In the genomic region with DNA sequence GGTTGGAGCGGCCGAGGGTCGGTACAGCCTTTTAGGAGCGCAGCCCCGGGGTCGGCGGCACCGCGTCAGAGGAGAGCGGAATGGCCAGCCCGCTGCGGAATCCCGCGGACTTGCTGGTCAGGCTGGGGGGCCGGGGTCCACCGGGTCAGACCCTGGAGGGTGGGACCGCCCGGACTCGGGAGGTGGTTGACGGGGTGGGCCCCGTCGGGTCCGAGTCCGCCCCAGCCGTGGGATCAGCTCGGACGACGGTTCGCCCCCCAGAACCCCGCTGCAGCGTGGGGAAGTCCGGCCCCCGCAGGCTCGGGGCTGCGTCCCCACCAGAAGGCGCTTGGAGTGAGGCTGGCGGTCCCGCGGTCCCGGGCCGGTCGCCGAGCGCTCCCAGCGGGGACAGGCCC, we compare ENCODE assay signal across 9 cellular contexts. TPM values are rescaled to one million over a fixed set of nuclear protein-coding genes. Genes with fewer than 3 reads are reported as not detected.
DNase-seq lines count a peak whose midpoint lies in the region; ATAC-seq and TF ChIP-seq lines count a peak whose summit lies in the region.
"Had no signal": no experiment of that assay in that cellular context is flagged by ENCODE, and none has a peak within 500 bp of the region (broad histone marks: within the 10 kb centered on the region; RNA-seq: fewer than 3 reads in every experiment).

No MANE protein-coding gene starts in this region.

- TF ChIP-seq CTCF in WTC11 (IDR thresholded peaks at IDR 0.05), result no peak
- TF ChIP-seq CTCF in hepatocyte (IDR thresholded peaks at IDR 0.05; ENCODE audit: poor library complexity), result no peak
- TF ChIP-seq CTCF in spleen (IDR thresholded peaks at IDR 0.05 in 8 of 11, conservative IDR thresholded peaks at IDR 0.05 in 3 of 11), result no peak

- peak overlapping the region; percentile 88 for H3K4me2 ChIP-seq in hepatocyte

- CTCF ChIA-PET in WTC11 (lab: Charles Lee), result interaction anchor here (0.6 to 1.0 kb wide), 4 partner anchors 8 to 214 kb away, joined by 3 to 6 read pairs (median 3); partner anchors contain the start of gene SCO2

- H3K27me3 ChIP-seq in H7 (ENCODE audit: control insufficient read depth, insufficient read depth, low read length) (peaks cover 17% of the 10 kb centered on the region), hepatocyte (peaks cover 29% of the 10 kb centered on the region), spleen (replicated peaks in 1 of 7) (peaks cover 0 to 60% (median 20%) of the 10 kb centered on the region in 7 donors)

- no peaks in the 10 kb centered on the region for H3K9me3 Mint-ChIP-seq in WTC11

- peaks cover 36% of the 10 kb centered on the region for H3K27me3 Mint-ChIP-seq in WTC11 (ENCODE audit: low read depth)

- H3K9me2 ChIP-seq in hepatocyte (replicated peaks; ENCODE audit: insufficient read depth), result no peaks in the 10 kb centered on the region

- H3K36me3 ChIP-seq in H7 (replicated peaks; ENCODE audit: control insufficient read depth, insufficient read depth, low read length), result no peaks in the 10 kb centered on the region; the same call in 1 of the 2 replicates
- no peaks in the 10 kb centered on the region for H3K36me3 ChIP-seq in hepatocyte (replicated peaks; ENCODE audit: insufficient read depth, low read depth)
- H3K36me3 ChIP-seq in spleen, result no peaks in the 10 kb centered on the region
- H3K36me3 ChIP-seq: SJCRH30 had no signal

- DNase-seq in H7 (no peak), WTC11 (ENCODE audit: low spot score) (peak; percentile 59), hepatocyte (ENCODE audit: low spot score) (no peak), spleen (no peak), NCI-H526 (lab: John Stamatoyannopoulos, UW) (no peak), EL (no peak)
- DNase-seq: SJCRH30 had no signal

- peak overlapping the region; percentile 74 for H3K4me3 Mint-ChIP-seq in WTC11

- ATAC-seq in WTC11 (peak; percentile 6), HG02571 (IDR thresholded peaks at IDR 0.05; ENCODE audit: unreplicated experiment) (no peak)

- H3K4me3 ChIP-seq in H7 (ENCODE audit: insufficient read depth, low read depth, low read length) (peak overlapping the region; percentile 71), hepatocyte (peak overlapping the region; percentile 52), spleen (peak overlapping the region; percentile 51 to 86 (median 58))
- H3K4me3 ChIP-seq: SJCRH30 had no signal

- peaks cover 16% of the 10 kb centered on the region for H3K4me1 Mint-ChIP-seq in WTC11

- H3K27ac ChIP-seq in hepatocyte (no peak overlapping the region), spleen (peak overlapping the region in 3 of 8 donors; percentile 55 to 69 (median 62))
- H3K27ac ChIP-seq: SJCRH30 had no signal

- no peaks in the 10 kb centered on the region for H3K79me2 ChIP-seq in hepatocyte

- H3K9me3 ChIP-seq in hepatocyte (ENCODE audit: low read depth), result no peaks in the 10 kb centered on the region
- H3K9me3 ChIP-seq in spleen, result no peaks in the 10 kb centered on the region
- H3K9me3 ChIP-seq: SJCRH30 had no signal

- no peaks in the 10 kb centered on the region for H4K20me1 ChIP-seq in hepatocyte (ENCODE audit: insufficient read depth, poor library complexity, severe bottlenecking)

- no peak overlapping the region for H3K27ac Mint-ChIP-seq in WTC11

- POLR2A ChIA-PET in WTC11 (lab: Charles Lee), result no interaction called here

- H2AFZ ChIP-seq in hepatocyte, result peak overlapping the region; percentile 74

- H3K4me1 ChIP-seq in hepatocyte (ENCODE audit: insufficient read depth) (peaks cover 14% of the 10 kb centered on the region), spleen (peaks cover 5 to 33% (median 18%) of the 10 kb centered on the region in 6 donors)

- no peak for TF ChIP-seq POLR2A in spleen (IDR thresholded peaks at IDR 0.05)

- intact Hi-C loops in spleen (cut with DNase I; ENCODE audit: low total_unique reads), result no loop called here

- no peaks in the 10 kb centered on the region for H3K36me3 Mint-ChIP-seq in WTC11

- WGBS in hepatocyte (ENCODE audit: low lambda C conversion rate, missing lambda C conversion rate), result 10% methylated on average over 20 of the region's 45 CpGs
- 5 to 13% (median 5%) methylated on average over 5 to 45 of the region's 45 CpGs for WGBS in spleen, 5 donors

TF ChIP-seq in WTC11, 78 proteins besides CTCF, POLR2A, EP300 and RAD21:
- TF ChIP-seq RELA (CRISPR knock-in tag; IDR thresholded peaks at IDR 0.05; ENCODE audit: borderline replicate concordance) (0 out of 2 replicates have a peak, but pooled peaks have one; percentile 49), KAT7 (CRISPR knock-in tag; IDR thresholded peaks at IDR 0.05; ENCODE audit: borderline replicate concordance) (no peak)

RNA-seq across cellular contexts. Expression of gene ADM2, which starts 0.3 kb away (rescaled TPM):
- 3.0 and 3.2 TPM in 2 replicates for total RNA-seq in H7 (2014; rRNA removed; shearing (Covaris generic))
- total RNA-seq in WTC11 (2021), result 6.3 to 10.9 TPM (median 7.6 TPM) in 3 replicates
- total RNA-seq in hepatocyte, result 3.0 and 4.1 TPM in 2 replicates
- 5.0 and 5.1 TPM in 2 replicates for polyA plus RNA-seq in hepatocyte
- 1 to 10 TPM; 1.2 to 3.5 (median 2.6) TPM for total RNA-seq in spleen
- 1 to 10 TPM in 2 of 3 donors, under 1 TPM in 1; 0.74 to 2.1 (median 1.3) TPM for polyA plus RNA-seq in spleen
- total RNA-seq: SJCRH30 had no signal

RNA-seq across cellular contexts. Expression of gene MIOX, which starts 5.6 kb away (rescaled TPM):
- not detected in 2 replicates for total RNA-seq in H7 (2014; rRNA removed; shearing (Covaris generic))
- total RNA-seq in WTC11 (2021) (0.33 to 0.57 TPM (median 0.41 TPM) in 3 replicates), hepatocyte (not detected in 2 replicates), spleen (1 to 10 TPM in 1 of 7 donors, not detected in 6; 2.2 TPM)
- polyA plus RNA-seq in hepatocyte (not detected in 2 replicates), spleen (under 1 TPM; 0.24 to 0.26 (median 0.26) TPM)
- total RNA-seq: dermis microvascular lymphatic vessel endothelial cell, SJCRH30 had no signal

RNA-seq across cellular contexts. Expression of gene SBF1, which starts 6.2 kb away (rescaled TPM):
- total RNA-seq in H7 (2014; rRNA removed; shearing (Covaris generic)), result 53.8 and 64.4 TPM in 2 replicates
- 87.1 to 108 TPM (median 91.5 TPM) in 3 replicates for total RNA-seq in WTC11 (2021)
- total RNA-seq in hepatocyte, result 26.1 and 34.5 TPM in 2 replicates
- polyA plus RNA-seq in hepatocyte, result 38.0 and 49.5 TPM in 2 replicates
- total RNA-seq in spleen, result 10 to 100 TPM; 65.2 to 96.9 (median 78.9) TPM
- 10 to 100 TPM; 35.7 to 63.3 (median 36.8) TPM for polyA plus RNA-seq in spleen

RNA-seq across cellular contexts. Expression of gene LMF2, which starts 26.5 kb away (rescaled TPM):
- total RNA-seq in H7 (2014; rRNA removed; shearing (Covaris generic)), result 19.0 and 28.1 TPM in 2 replicates
- 38.1 to 43.7 TPM (median 39.8 TPM) in 3 replicates for total RNA-seq in WTC11 (2021)
- total RNA-seq in hepatocyte, result 22.4 and 32.8 TPM in 2 replicates
- polyA plus RNA-seq in hepatocyte, result 97.6 and 128 TPM in 2 replicates
- 10 to 100 TPM; 62.5 to 81.1 (median 72.2) TPM for total RNA-seq in spleen
- 10 to 100 TPM; 36.6 to 71.2 (median 45.0) TPM for polyA plus RNA-seq in spleen

RNA-seq across cellular contexts. Expression of gene NCAPH2, which starts 27.0 kb away (rescaled TPM):
- 74.1 and 86.5 TPM in 2 replicates for total RNA-seq in H7 (2014; rRNA removed; shearing (Covaris generic))
- 69.8 to 78.4 TPM (median 70.3 TPM) in 3 replicates for total RNA-seq in WTC11 (2021)
- total RNA-seq in hepatocyte, result 24.4 and 25.6 TPM in 2 replicates
- polyA plus RNA-seq in hepatocyte, result 40.6 and 48.0 TPM in 2 replicates
- 10 to 100 TPM; 33.9 to 48.0 (median 38.1) TPM for total RNA-seq in spleen
- polyA plus RNA-seq in spleen, result 10 to 100 TPM; 31.4 to 43.1 (median 35.0) TPM
